In the genomic region with DNA sequence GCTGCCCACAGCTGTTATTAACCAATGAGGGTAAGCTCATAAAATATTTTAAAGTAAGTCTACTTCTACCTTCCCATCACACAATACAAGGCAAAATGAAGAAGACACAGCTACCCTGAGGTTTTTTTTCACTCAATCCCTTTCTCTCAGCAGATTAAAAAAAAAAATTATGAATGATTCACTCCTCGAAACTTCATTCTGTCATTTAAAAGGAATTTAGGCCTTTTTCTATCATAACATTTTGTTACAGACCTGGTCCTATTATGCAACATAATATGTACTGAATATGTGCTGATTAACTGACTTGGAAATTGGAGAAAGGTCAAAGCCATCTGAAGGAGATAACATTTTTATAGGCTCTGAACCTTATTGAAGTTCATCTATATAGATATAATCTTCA, we compare ENCODE assay signal across 1 cellular context.
TF ChIP-seq lines count a peak whose summit lies in the region.

No MANE protein-coding gene starts in this region.

TF ChIP-seq in neural cell, 6 proteins besides CTCF, POLR2A, EP300 and RAD21:
- TF ChIP-seq POLR2AphosphoS5 (IDR thresholded peaks at IDR 0.05) (no peak), TAF1 (IDR thresholded peaks at IDR 0.05; ENCODE audit: low read depth) (no peak), EZH2 (IDR thresholded peaks at IDR 0.05; ENCODE audit: borderline replicate concordance, insufficient read depth, low read length, poor library complexity, severe bottlenecking) (no peak)
- TF ChIP-seq, protein P1, sequence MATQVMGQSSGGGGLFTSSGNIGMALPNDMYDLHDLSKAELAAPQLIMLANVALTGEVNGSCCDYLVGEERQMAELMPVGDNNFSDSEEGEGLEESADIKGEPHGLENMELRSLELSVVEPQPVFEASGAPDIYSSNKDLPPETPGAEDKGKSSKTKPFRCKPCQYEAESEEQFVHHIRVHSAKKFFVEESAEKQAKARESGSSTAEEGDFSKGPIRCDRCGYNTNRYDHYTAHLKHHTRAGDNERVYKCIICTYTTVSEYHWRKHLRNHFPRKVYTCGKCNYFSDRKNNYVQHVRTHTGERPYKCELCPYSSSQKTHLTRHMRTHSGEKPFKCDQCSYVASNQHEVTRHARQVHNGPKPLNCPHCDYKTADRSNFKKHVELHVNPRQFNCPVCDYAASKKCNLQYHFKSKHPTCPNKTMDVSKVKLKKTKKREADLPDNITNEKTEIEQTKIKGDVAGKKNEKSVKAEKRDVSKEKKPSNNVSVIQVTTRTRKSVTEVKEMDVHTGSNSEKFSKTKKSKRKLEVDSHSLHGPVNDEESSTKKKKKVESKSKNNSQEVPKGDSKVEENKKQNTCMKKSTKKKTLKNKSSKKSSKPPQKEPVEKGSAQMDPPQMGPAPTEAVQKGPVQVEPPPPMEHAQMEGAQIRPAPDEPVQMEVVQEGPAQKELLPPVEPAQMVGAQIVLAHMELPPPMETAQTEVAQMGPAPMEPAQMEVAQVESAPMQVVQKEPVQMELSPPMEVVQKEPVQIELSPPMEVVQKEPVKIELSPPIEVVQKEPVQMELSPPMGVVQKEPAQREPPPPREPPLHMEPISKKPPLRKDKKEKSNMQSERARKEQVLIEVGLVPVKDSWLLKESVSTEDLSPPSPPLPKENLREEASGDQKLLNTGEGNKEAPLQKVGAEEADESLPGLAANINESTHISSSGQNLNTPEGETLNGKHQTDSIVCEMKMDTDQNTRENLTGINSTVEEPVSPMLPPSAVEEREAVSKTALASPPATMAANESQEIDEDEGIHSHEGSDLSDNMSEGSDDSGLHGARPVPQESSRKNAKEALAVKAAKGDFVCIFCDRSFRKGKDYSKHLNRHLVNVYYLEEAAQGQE (IDR thresholded peaks at IDR 0.05; ENCODE audit: borderline replicate concordance), result no peak
